Comparison of ENCODE assay signal across 1 cellular context in genomic region chr4:74123065-74123728, GRCh38.
TF ChIP-seq lines count a peak whose summit lies in the region.

No MANE protein-coding gene starts in this region.

TF ChIP-seq in HepG2, 621 proteins besides CTCF, POLR2A, EP300 and RAD21 (continued from another document and continues in another):
- TF ChIP-seq SP4 (CRISPR knock-in tag; IDR thresholded peaks at IDR 0.05) (no peak), POGZ (CRISPR knock-in tag; IDR thresholded peaks at IDR 0.05) (no peak), FOXP1 (IDR thresholded peaks at IDR 0.05) (no peak), FOXP1 (CRISPR knock-in tag; IDR thresholded peaks at IDR 0.05) (peak; percentile 65), THAP9 (CRISPR knock-in tag; IDR thresholded peaks at IDR 0.05; ENCODE audit: borderline replicate concordance) (no peak), ZNF646 (CRISPR knock-in tag; IDR thresholded peaks at IDR 0.05) (peak; percentile 53; the same call in 1 of the 2 replicates), BCL6 (CRISPR knock-in tag; IDR thresholded peaks at IDR 0.05) (peak; percentile 88), ZNF431 (CRISPR knock-in tag; IDR thresholded peaks at IDR 0.05; ENCODE audit: borderline replicate concordance, low read depth) (no peak), CEBPB (IDR thresholded peaks at IDR 0.05; ENCODE audit: borderline replicate concordance, low read depth, low read length) (peak; percentile 89), KLF13 (CRISPR knock-in tag; IDR thresholded peaks at IDR 0.05) (no peak), FOXK1 (CRISPR knock-in tag; IDR thresholded peaks at IDR 0.05; ENCODE audit: borderline replicate concordance, low read depth) (peak; percentile 56; the same call in 1 of the 2 replicates), RFXANK (CRISPR knock-in tag; IDR thresholded peaks at IDR 0.05) (no peak), ZBED4 (CRISPR knock-in tag; IDR thresholded peaks at IDR 0.05; ENCODE audit: borderline replicate concordance) (no peak), PHF21A (CRISPR knock-in tag; IDR thresholded peaks at IDR 0.05) (no peak), ZNF230 (CRISPR knock-in tag; IDR thresholded peaks at IDR 0.05) (no peak), REL (CRISPR knock-in tag; conservative IDR thresholded peaks at IDR 0.05) (no peak), SMYD3 (CRISPR knock-in tag; IDR thresholded peaks at IDR 0.05) (no peak), PRDM10 (CRISPR knock-in tag; IDR thresholded peaks at IDR 0.05; ENCODE audit: low read depth) (no peak), ZNF318 (CRISPR knock-in tag; IDR thresholded peaks at IDR 0.05) (no peak), ZGPAT (CRISPR knock-in tag; IDR thresholded peaks at IDR 0.05) (peak; percentile 55; the same call in 1 of the 2 replicates), ZNF563 (CRISPR knock-in tag; IDR thresholded peaks at IDR 0.05) (no peak), MED8 (CRISPR knock-in tag; IDR thresholded peaks at IDR 0.05; ENCODE audit: insufficient replicate concordance) (no peak), CBX1 (IDR thresholded peaks at IDR 0.05; ENCODE audit: low read depth) (no peak), KLF6 (CRISPR knock-in tag; IDR thresholded peaks at IDR 0.05) (0 out of 2 replicates have a peak, but pooled peaks have one; percentile 23), GATAD2A (CRISPR knock-in tag; IDR thresholded peaks at IDR 0.05) (peak; percentile 79)
